Comparison of ENCODE assay signal across 8 cellular contexts in the genomic region with DNA sequence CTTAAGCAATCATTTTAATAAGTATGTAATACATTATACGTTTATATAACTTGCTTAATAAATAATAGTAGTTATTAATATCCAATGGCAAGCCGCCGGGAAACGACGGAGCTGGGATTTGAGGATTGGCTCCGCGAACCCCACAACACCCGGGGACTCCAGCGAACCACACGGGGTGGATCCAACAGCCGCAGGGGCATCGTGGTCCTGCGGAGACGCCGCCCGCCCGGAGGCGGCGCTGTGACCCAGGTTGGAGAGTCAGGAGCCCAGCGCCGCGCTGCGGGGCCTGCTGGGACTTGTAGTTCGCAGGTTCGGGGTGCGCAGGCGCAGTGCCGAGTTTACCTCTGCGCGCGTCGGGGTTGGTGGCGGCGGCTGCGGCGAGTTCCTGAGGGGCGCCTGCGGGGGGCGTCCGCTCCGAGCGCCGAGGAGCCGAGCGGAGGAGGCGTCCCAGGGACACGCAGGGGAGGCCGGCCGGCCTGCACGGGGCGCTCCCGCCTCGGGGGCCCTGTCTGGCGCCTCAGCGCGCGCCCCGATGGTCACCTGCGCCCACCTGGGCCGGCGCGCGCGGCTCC. TPM values are rescaled to one million over a fixed set of nuclear protein-coding genes. Genes with fewer than 3 reads are reported as not detected.
A peak's percentile ranks its signal among the peaks of the same experiment; 100 is the strongest.
DNase-seq lines count a peak whose midpoint lies in the region; ATAC-seq and TF ChIP-seq lines count a peak whose summit lies in the region.

ZNF554 (plus strand) TSS at position 329 of the 572 bp plus-strand sequence; CDS start at position 533, 204 bp downstream.

- H3K36me3 Mint-ChIP-seq in GM23338 (ENCODE audit: low read depth) = peaks cover 16% of the 10 kb centered on the region
- H3K36me3 Mint-ChIP-seq in activated T-helper 17 cell treated with anti-CD3 and anti-CD28 coated beads, Interleukin-2, amount 50 U/mL, for 72 hours (ENCODE audit: low read depth) = no peaks in the 10 kb centered on the region
- H3K36me3 Mint-ChIP-seq in natural killer cell = no peaks in the 10 kb centered on the region

- H3K27me3 Mint-ChIP-seq in GM23338 (ENCODE audit: insufficient read depth, low read depth, poor library complexity) (peaks cover 1% of the 10 kb centered on the region), natural killer cell (ENCODE audit: low read depth in 2 of 2) (no peaks in the 10 kb centered on the region)
- H3K27me3 Mint-ChIP-seq in activated T-helper 17 cell treated with anti-CD3 and anti-CD28 coated beads, Interleukin-2, amount 50 U/mL, for 72 hours = no peaks in the 10 kb centered on the region

- no peaks in the 10 kb centered on the region for H3K4me1 ChIP-seq in GM23338 (ENCODE audit: insufficient read depth)

- H3K27ac ChIP-seq in GM23338 (ENCODE audit: low read depth) = no peak within 1 kb of the TSS

- no peaks in the 10 kb centered on the region for H3K36me3 ChIP-seq in GM23338 (ENCODE audit: insufficient read depth)

- H3K9me3 Mint-ChIP-seq in GM23338 (peaks cover 3% of the 10 kb centered on the region; the same call in 2 of the 3 replicates), natural killer cell (no peaks in the 10 kb centered on the region)
- H3K9me3 Mint-ChIP-seq in activated T-helper 17 cell treated with anti-CD3 and anti-CD28 coated beads, Interleukin-2, amount 50 U/mL, for 72 hours = no peaks in the 10 kb centered on the region

- H3K4me1 Mint-ChIP-seq in GM23338 (no peaks in the 10 kb centered on the region; the same call in 2 of the 3 replicates), natural killer cell (no peaks in the 10 kb centered on the region)
- peaks cover 4% of the 10 kb centered on the region for H3K4me1 Mint-ChIP-seq in activated T-helper 17 cell treated with anti-CD3 and anti-CD28 coated beads, Interleukin-2, amount 50 U/mL, for 72 hours

- H3K79me2 ChIP-seq in GM23338 (replicated peaks; ENCODE audit: insufficient read depth) = no peaks in the 10 kb centered on the region

- peak within 1 kb of the TSS; percentile 86 for H2AFZ ChIP-seq in GM23338

- H3K4me3 ChIP-seq in GM23338 = peak within 1 kb of the TSS; percentile 91
- peak within 1 kb of the TSS; percentile 76 for H3K4me3 ChIP-seq in fibroblast of pulmonary artery (replicated peaks; ENCODE audit: low read depth, low read length)

- DNase-seq in EL (peak; percentile 93), GM23338 (ENCODE audit: low spot score) (peak; percentile 98), LHCN-M2 (ENCODE audit: low read depth) (peak; percentile 90), RKO (ENCODE audit: low spot score) (peak; percentile 96), fibroblast of pulmonary artery (ENCODE audit: low read depth) (peak; percentile 97), natural killer cell (peak; percentile 97)
- peak; percentile 92 to 97 (median 96) for DNase-seq in stimulated activated naive CD4-positive, alpha-beta T cell (lab: John Stamatoyannopoulos, UW)

- H3K27me3 ChIP-seq in GM23338 (ENCODE audit: insufficient read depth) = no peaks in the 10 kb centered on the region

- H3K9me2 ChIP-seq in GM23338 (ENCODE audit: insufficient read depth) = no peaks in the 10 kb centered on the region

- H3F3A ChIP-seq in GM23338 (replicated peaks; ENCODE audit: low read depth) = no peaks in the 10 kb centered on the region

- no peak within 1 kb of the TSS for H3K27ac Mint-ChIP-seq in GM23338
- H3K27ac Mint-ChIP-seq in activated T-helper 17 cell treated with anti-CD3 and anti-CD28 coated beads, Interleukin-2, amount 50 U/mL, for 72 hours = no peak within 1 kb of the TSS
- H3K27ac Mint-ChIP-seq in natural killer cell = peak within 1 kb of the TSS in 1 of 2 donors; percentile 85

- H3K4me2 ChIP-seq in GM23338 = peak within 1 kb of the TSS; percentile 95

- H3K4me3 Mint-ChIP-seq in GM23338 (peak within 1 kb of the TSS; percentile 90), natural killer cell (peak within 1 kb of the TSS; percentile 91)
- H3K4me3 Mint-ChIP-seq in activated T-helper 17 cell treated with anti-CD3 and anti-CD28 coated beads, Interleukin-2, amount 50 U/mL, for 72 hours = peak within 1 kb of the TSS; percentile 64

- intact Hi-C loops in natural killer cell (cut with micrococcal nuclease) = loop anchor here (1.0 kb wide), 1 partner anchor 36 kb away; the partner anchor contains the start of gene SGTA

- ATAC-seq in GM23338 (peak; percentile 92), natural killer cell (peak; percentile 99 to 100 (median 100))
- peak; percentile 99 for ATAC-seq in activated T-helper 17 cell treated with anti-CD3 and anti-CD28 coated beads, Interleukin-2, amount 50 U/mL, for 72 hours (replicated peaks)

- TF ChIP-seq CTCF in GM23338 (conservative IDR thresholded peaks at IDR 0.05; ENCODE audit: low read depth in 2 of 2) (peak; percentile 63 to 81), fibroblast of pulmonary artery (IDR thresholded peaks at IDR 0.05; ENCODE audit: low read length, missing control alignments) (peak; percentile 91), natural killer cell (IDR thresholded peaks at IDR 0.05) (peak; percentile 92)

- no peaks in the 10 kb centered on the region for H4K20me1 ChIP-seq in GM23338 (replicated peaks; ENCODE audit: insufficient read depth)

TF ChIP-seq in GM23338, 12 proteins besides CTCF, POLR2A, EP300 and RAD21 (continues in another document):
- TF ChIP-seq ETS1 (IDR thresholded peaks at IDR 0.05) (peak; percentile 95), ZNF331 (CRISPR knock-in tag; IDR thresholded peaks at IDR 0.05; ENCODE audit: low read depth) (no peak), STAT1 (IDR thresholded peaks at IDR 0.05; ENCODE audit: unreplicated experiment) (no peak), JUNB (IDR thresholded peaks at IDR 0.05; ENCODE audit: unreplicated experiment) (no peak), EZH2 (IDR thresholded peaks at IDR 0.05; ENCODE audit: low read depth, unreplicated experiment) (no peak)
- TF ChIP-seq, protein P1, sequence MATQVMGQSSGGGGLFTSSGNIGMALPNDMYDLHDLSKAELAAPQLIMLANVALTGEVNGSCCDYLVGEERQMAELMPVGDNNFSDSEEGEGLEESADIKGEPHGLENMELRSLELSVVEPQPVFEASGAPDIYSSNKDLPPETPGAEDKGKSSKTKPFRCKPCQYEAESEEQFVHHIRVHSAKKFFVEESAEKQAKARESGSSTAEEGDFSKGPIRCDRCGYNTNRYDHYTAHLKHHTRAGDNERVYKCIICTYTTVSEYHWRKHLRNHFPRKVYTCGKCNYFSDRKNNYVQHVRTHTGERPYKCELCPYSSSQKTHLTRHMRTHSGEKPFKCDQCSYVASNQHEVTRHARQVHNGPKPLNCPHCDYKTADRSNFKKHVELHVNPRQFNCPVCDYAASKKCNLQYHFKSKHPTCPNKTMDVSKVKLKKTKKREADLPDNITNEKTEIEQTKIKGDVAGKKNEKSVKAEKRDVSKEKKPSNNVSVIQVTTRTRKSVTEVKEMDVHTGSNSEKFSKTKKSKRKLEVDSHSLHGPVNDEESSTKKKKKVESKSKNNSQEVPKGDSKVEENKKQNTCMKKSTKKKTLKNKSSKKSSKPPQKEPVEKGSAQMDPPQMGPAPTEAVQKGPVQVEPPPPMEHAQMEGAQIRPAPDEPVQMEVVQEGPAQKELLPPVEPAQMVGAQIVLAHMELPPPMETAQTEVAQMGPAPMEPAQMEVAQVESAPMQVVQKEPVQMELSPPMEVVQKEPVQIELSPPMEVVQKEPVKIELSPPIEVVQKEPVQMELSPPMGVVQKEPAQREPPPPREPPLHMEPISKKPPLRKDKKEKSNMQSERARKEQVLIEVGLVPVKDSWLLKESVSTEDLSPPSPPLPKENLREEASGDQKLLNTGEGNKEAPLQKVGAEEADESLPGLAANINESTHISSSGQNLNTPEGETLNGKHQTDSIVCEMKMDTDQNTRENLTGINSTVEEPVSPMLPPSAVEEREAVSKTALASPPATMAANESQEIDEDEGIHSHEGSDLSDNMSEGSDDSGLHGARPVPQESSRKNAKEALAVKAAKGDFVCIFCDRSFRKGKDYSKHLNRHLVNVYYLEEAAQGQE (IDR thresholded peaks at IDR 0.05; ENCODE audit: unreplicated experiment) = no peak

RNA-seq across cellular contexts. Expression of gene ZNF554, which starts in this region (rescaled TPM):
- total RNA-seq in GM23338 (2014; rRNA removed; shearing (Covaris generic)) = 3.8 and 7.5 TPM in 2 replicates
- 1.4 and 2.0 TPM in 2 replicates for polyA plus RNA-seq in GM23338 (2016; fragmentation: Nextera tagmentation; extraction: Ambion mirVana)
- total RNA-seq in LHCN-M2 (2014; rRNA removed) (1.9 and 2.5 TPM in 2 replicates), natural killer cell (1 to 10 TPM; 3.4 to 5.6 (median 3.7) TPM)
- 1.5 TPM for polyA plus RNA-seq in LHCN-M2 (2012)
- 1 to 10 TPM in 1 of 2 donors, under 1 TPM in 1; 0.65 to 1.7 TPM for total RNA-seq in activated T-helper 17 cell treated with anti-CD3 and anti-CD28 coated beads, Interleukin-2, amount 50 U/mL, for 72 hours
